In the genomic region with DNA sequence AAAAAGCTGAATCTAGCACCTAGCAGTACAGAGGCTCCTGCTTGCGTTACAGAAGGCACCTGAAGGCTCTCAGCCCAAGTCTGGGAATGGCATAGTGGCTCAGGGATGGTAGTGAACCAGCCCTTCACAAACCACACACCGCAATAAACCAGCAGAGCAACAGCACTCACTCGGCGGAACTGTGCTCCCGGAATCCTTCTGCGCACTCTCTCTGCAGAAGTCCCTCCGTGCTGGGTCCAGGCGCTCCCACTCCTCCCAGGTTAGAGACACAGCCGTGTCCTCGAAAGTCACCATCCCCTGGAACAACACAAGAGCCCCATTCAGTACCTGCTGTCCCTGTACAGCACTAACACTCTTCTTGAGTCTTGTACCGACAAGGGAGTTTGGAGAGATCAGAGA, we compare ENCODE assay signal across 9 cellular contexts. TPM values are rescaled to one million over a fixed set of nuclear protein-coding genes. Genes with fewer than 3 reads are reported as not detected.
DNase-seq lines count a peak whose midpoint lies in the region; ATAC-seq, FAIRE-seq and TF ChIP-seq lines count a peak whose summit lies in the region.
"Had no signal": no experiment of that assay in that cellular context is flagged by ENCODE, and none has a peak within 500 bp of the region (broad histone marks: within the 10 kb centered on the region; RNA-seq: fewer than 3 reads in every experiment).

No MANE protein-coding gene starts in this region.

- H3K4me3 Mint-ChIP-seq in activated naive CD8-positive, alpha-beta T cell treated with anti-CD3 and anti-CD28 coated beads for 36 hours, result peak overlapping the region; percentile 92
- peak overlapping the region; percentile 100 for H3K4me3 Mint-ChIP-seq in type B pancreatic cell

- no peak for ATAC-seq in Right ventricle myocardium superior (ENCODE audit: poor library complexity)
- no peak for ATAC-seq in right lobe of liver

- H3K36me3 ChIP-seq in cardiac muscle cell, result peaks cover 8% of the 10 kb centered on the region
- peaks cover 0 to 39% (median 11%) of the 10 kb centered on the region in 4 donors for H3K36me3 ChIP-seq in right lobe of liver

- no peaks in the 10 kb centered on the region for H3K27me3 Mint-ChIP-seq in activated naive CD8-positive, alpha-beta T cell treated with anti-CD3 and anti-CD28 coated beads for 36 hours
- no peaks in the 10 kb centered on the region for H3K27me3 Mint-ChIP-seq in type B pancreatic cell

- peaks cover 16% of the 10 kb centered on the region for H3K9me3 Mint-ChIP-seq in activated naive CD8-positive, alpha-beta T cell treated with anti-CD3 and anti-CD28 coated beads for 36 hours
- H3K9me3 Mint-ChIP-seq in type B pancreatic cell, result peaks cover 8% of the 10 kb centered on the region

- H3K27ac ChIP-seq in cardiac muscle cell (peak overlapping the region; percentile 89), right lobe of liver (no peak overlapping the region)

- H3K4me1 ChIP-seq in cardiac muscle cell (ENCODE audit: low read depth), result peaks cover 8% of the 10 kb centered on the region
- peaks cover 3 to 22% (median 8%) of the 10 kb centered on the region in 4 donors for H3K4me1 ChIP-seq in right lobe of liver

- peaks cover 51% of the 10 kb centered on the region for H3K36me3 Mint-ChIP-seq in activated naive CD8-positive, alpha-beta T cell treated with anti-CD3 and anti-CD28 coated beads for 36 hours
- H3K36me3 Mint-ChIP-seq in type B pancreatic cell, result peaks cover 26% of the 10 kb centered on the region

- TF ChIP-seq CTCF in cardiac muscle cell (IDR thresholded peaks at IDR 0.05; ENCODE audit: low read depth, low read length) (no peak), right lobe of liver (IDR thresholded peaks at IDR 0.05) (no peak), type B pancreatic cell (conservative IDR thresholded peaks at IDR 0.05) (no peak)

- H3K27ac Mint-ChIP-seq in activated naive CD8-positive, alpha-beta T cell treated with anti-CD3 and anti-CD28 coated beads for 36 hours, result peak overlapping the region; percentile 95
- peak overlapping the region; percentile 99 for H3K27ac Mint-ChIP-seq in type B pancreatic cell

- FAIRE-seq in GM12892 (lab: Jason Lieb, UNC), result no peak

- peak overlapping the region; percentile 86 for H3K4me3 ChIP-seq in cardiac muscle cell
- H3K4me3 ChIP-seq in right lobe of liver, result peak overlapping the region; percentile 86 to 100 (median 87)

- TF ChIP-seq POLR2A in right lobe of liver (IDR thresholded peaks at IDR 0.05), result no peak
- TF ChIP-seq POLR2A in GM12892 (IDR thresholded peaks at IDR 0.05; ENCODE audit: low read depth, low read length), result no peak

- intact Hi-C loops in Right ventricle myocardium superior (cut with DNase I) (no loop called here), right lobe of liver (cut with DNase I) (no loop called here)

- H3K4me1 Mint-ChIP-seq in activated naive CD8-positive, alpha-beta T cell treated with anti-CD3 and anti-CD28 coated beads for 36 hours, result peaks cover 29% of the 10 kb centered on the region
- peaks cover 16% of the 10 kb centered on the region for H3K4me1 Mint-ChIP-seq in type B pancreatic cell (ENCODE audit: unreplicated experiment)

- H3K9me3 ChIP-seq in cardiac muscle cell (ENCODE audit: low read depth) (no peaks in the 10 kb centered on the region), right lobe of liver (peaks cover 0 to 14% (median 5%) of the 10 kb centered on the region in 4 donors)

- DNase-seq in cardiac muscle cell (ENCODE audit: low read depth in 1 of 2, low spot score in 1 of 2) (no peak), Right ventricle myocardium superior (no peak), right lobe of liver (peak in 1 of 3 donors; percentile 27), type B pancreatic cell (ENCODE audit: extremely low spot score, unreplicated experiment) (no peak), NCI-H146 treated with DMSO at 0.1 percent for 48 hours (lab: John Stamatoyannopoulos, UW; ENCODE audit: unreplicated experiment) (no peak), SW480 (ENCODE audit: low spot score) (no peak), GM12892 (ENCODE audit: insufficient read length) (no peak)
- DNase-seq in activated naive CD8-positive, alpha-beta T cell treated with anti-CD3 and anti-CD28 coated beads for 36 hours, result no peak
- DNase-seq: SHP77 treated with DMSO at 0.1 percent for 48 hours had no signal

- H3K27me3 ChIP-seq in cardiac muscle cell (no peaks in the 10 kb centered on the region), right lobe of liver (no peaks in the 10 kb centered on the region)

- WGBS in right lobe of liver (ENCODE audit: insufficient coverage, low coverage, low lambda C conversion rate, missing lambda C conversion rate), result 69% methylated on average over 10 of the region's 11 CpGs

RNA-seq across cellular contexts. Expression of a gene that starts 1.5 kb away (rescaled TPM):
- 17.3 and 32.0 TPM in 2 replicates for total RNA-seq in cardiac muscle cell
- 18.7 and 21.9 TPM in 2 replicates for polyA plus RNA-seq in cardiac muscle cell
- total RNA-seq in Right ventricle myocardium superior, result 15.8 TPM
- total RNA-seq in activated naive CD8-positive, alpha-beta T cell treated with anti-CD3 and anti-CD28 coated beads for 36 hours, result 10 to 100 TPM; 26.1 to 27.5 TPM
- total RNA-seq in right lobe of liver, result 10 to 100 TPM in 2 of 6 experiments, 1 to 10 TPM in 4; 6.6 to 12.3 (median 9.4) TPM
- total RNA-seq in type B pancreatic cell (ENCODE audit: low replicate concordance), result 24.3 and 31.8 TPM in 2 replicates
- 21.0 TPM for polyA plus RNA-seq in GM12892 (2012; ENCODE audit: missing spikeins)

RNA-seq across cellular contexts. Expression of a gene that starts 5.9 kb away (rescaled TPM):
- 13.2 and 17.6 TPM in 2 replicates for total RNA-seq in cardiac muscle cell
- polyA plus RNA-seq in cardiac muscle cell, result 6.2 and 12.0 TPM in 2 replicates
- total RNA-seq in Right ventricle myocardium superior, result 6.1 TPM
- total RNA-seq in activated naive CD8-positive, alpha-beta T cell treated with anti-CD3 and anti-CD28 coated beads for 36 hours, result 1 to 10 TPM; 8.0 to 8.3 TPM
- total RNA-seq in right lobe of liver, result 1 to 10 TPM; 2.7 to 4.4 (median 3.1) TPM
- total RNA-seq in type B pancreatic cell (ENCODE audit: low replicate concordance), result 9.2 and 14.0 TPM in 2 replicates
- polyA plus RNA-seq in GM12892 (2012; ENCODE audit: missing spikeins), result 3.9 TPM

RNA-seq across cellular contexts. Expression of a gene that starts 25.9 kb away (rescaled TPM):
- 9.0 and 12.7 TPM in 2 replicates for total RNA-seq in cardiac muscle cell
- polyA plus RNA-seq in cardiac muscle cell, result 10.2 and 15.3 TPM in 2 replicates
- 3.4 TPM for total RNA-seq in Right ventricle myocardium superior
- 10 to 100 TPM; 12.6 to 14.8 TPM for total RNA-seq in activated naive CD8-positive, alpha-beta T cell treated with anti-CD3 and anti-CD28 coated beads for 36 hours
- total RNA-seq in right lobe of liver, result 1 to 10 TPM; 2.8 to 5.6 (median 4.0) TPM
- total RNA-seq in type B pancreatic cell (ENCODE audit: low replicate concordance), result 12.6 and 19.0 TPM in 2 replicates
- 26.6 TPM for polyA plus RNA-seq in GM12892 (2012; ENCODE audit: missing spikeins)

RNA-seq across cellular contexts. Expression of a gene that starts 32.6 kb away (rescaled TPM):
- 987 and 2,981 TPM in 2 replicates for total RNA-seq in cardiac muscle cell
- 979 and 1,270 TPM in 2 replicates for polyA plus RNA-seq in cardiac muscle cell
- total RNA-seq in Right ventricle myocardium superior, result 900 TPM
- total RNA-seq in activated naive CD8-positive, alpha-beta T cell treated with anti-CD3 and anti-CD28 coated beads for 36 hours, result 100 to 1,000 TPM; 457 to 476 TPM
- total RNA-seq in right lobe of liver, result 1,000 to 10,000 TPM in 2 of 6 experiments, 100 to 1,000 TPM in 4; 134 to 1,633 (median 145) TPM
- total RNA-seq in type B pancreatic cell (ENCODE audit: low replicate concordance), result 345 and 403 TPM in 2 replicates
- 2,138 TPM for polyA plus RNA-seq in GM12892 (2012; ENCODE audit: missing spikeins)

RNA-seq across cellular contexts. Expression of a gene that starts 53.4 kb away (rescaled TPM):
- total RNA-seq in cardiac muscle cell, result 6.1 and 8.0 TPM in 2 replicates
- 11.1 and 11.9 TPM in 2 replicates for polyA plus RNA-seq in cardiac muscle cell
- 6.5 TPM for total RNA-seq in Right ventricle myocardium superior
- total RNA-seq in activated naive CD8-positive, alpha-beta T cell treated with anti-CD3 and anti-CD28 coated beads for 36 hours, result 1 to 10 TPM; 5.6 to 6.0 TPM
- total RNA-seq in right lobe of liver, result 1 to 10 TPM; 1.4 to 3.4 (median 2.3) TPM
- 10.2 and 10.8 TPM in 2 replicates for total RNA-seq in type B pancreatic cell (ENCODE audit: low replicate concordance)
- polyA plus RNA-seq in GM12892 (2012; ENCODE audit: missing spikeins), result 5.3 TPM
